Comparison of ENCODE assay signal across 1 cellular context in the genomic region with DNA sequence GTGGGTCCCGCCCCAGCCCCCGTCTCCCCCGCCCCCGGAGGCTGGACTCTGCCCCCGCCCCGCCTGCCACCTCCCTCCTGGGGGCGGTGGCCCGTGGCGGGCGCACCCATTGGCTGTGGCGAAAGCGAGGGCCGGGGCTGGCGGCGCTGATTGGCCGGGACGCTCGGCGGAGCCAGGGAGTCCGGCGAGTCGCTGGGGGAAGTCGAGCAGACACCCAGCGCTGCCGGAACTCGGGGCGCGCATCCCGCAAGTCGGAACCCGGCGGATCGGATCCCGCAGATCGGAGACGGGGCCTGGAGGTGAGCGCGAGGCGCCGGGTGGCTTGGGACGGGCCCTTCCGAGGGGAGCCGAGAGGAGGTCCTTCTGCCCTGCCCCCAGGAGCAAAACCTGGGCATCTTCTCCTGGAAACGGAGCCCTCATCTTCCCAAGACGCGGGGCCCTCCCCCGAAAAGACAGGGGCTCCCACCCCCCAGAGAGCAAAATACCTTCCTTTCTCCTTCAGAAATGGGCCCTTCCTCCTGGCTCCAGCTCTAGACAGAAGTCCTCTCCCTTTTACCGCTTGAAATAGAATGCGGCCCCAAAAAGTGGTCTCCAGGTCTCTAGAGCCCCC.
TF ChIP-seq lines count a peak whose summit lies in the region.

A gene (plus strand): TSS at position 205 of the 610 bp plus-strand sequence. CDS start 61,123 bp downstream, outside the sequence.

TF ChIP-seq in HEK293, 187 proteins besides CTCF, POLR2A, EP300 and RAD21 (continued from another document):
- no peak for TF ChIP-seq ZFP69B (tag by site-specific recombination; IDR thresholded peaks at IDR 0.05)
- no peak for TF ChIP-seq ZNF521 (tag by site-specific recombination; IDR thresholded peaks at IDR 0.05)
- TF ChIP-seq HOXD13 (CRISPR knock-in tag; IDR thresholded peaks at IDR 0.05; ENCODE audit: borderline replicate concordance): no peak
- TF ChIP-seq ZNF558 (tag by site-specific recombination; IDR thresholded peaks at IDR 0.05): no peak
- no peak for TF ChIP-seq ZNF658 (tag by site-specific recombination; IDR thresholded peaks at IDR 0.05)
- TF ChIP-seq ZNF670 (tag by site-specific recombination; IDR thresholded peaks at IDR 0.05; ENCODE audit: low read depth): no peak
- TF ChIP-seq ZNF274 (IDR thresholded peaks at IDR 0.05; ENCODE audit: low read length): no peak
- no peak for TF ChIP-seq ZNF274 (tag by site-specific recombination; IDR thresholded peaks at IDR 0.05; ENCODE audit: borderline replicate concordance)
- no peak for TF ChIP-seq ZNF529 (tag by site-specific recombination; IDR thresholded peaks at IDR 0.05; ENCODE audit: insufficient replicate concordance)
- no peak for TF ChIP-seq ZNF24 (tag by site-specific recombination; IDR thresholded peaks at IDR 0.05)
- no peak for TF ChIP-seq ZNF155 (tag by site-specific recombination; IDR thresholded peaks at IDR 0.05)
- TF ChIP-seq, protein P1, sequence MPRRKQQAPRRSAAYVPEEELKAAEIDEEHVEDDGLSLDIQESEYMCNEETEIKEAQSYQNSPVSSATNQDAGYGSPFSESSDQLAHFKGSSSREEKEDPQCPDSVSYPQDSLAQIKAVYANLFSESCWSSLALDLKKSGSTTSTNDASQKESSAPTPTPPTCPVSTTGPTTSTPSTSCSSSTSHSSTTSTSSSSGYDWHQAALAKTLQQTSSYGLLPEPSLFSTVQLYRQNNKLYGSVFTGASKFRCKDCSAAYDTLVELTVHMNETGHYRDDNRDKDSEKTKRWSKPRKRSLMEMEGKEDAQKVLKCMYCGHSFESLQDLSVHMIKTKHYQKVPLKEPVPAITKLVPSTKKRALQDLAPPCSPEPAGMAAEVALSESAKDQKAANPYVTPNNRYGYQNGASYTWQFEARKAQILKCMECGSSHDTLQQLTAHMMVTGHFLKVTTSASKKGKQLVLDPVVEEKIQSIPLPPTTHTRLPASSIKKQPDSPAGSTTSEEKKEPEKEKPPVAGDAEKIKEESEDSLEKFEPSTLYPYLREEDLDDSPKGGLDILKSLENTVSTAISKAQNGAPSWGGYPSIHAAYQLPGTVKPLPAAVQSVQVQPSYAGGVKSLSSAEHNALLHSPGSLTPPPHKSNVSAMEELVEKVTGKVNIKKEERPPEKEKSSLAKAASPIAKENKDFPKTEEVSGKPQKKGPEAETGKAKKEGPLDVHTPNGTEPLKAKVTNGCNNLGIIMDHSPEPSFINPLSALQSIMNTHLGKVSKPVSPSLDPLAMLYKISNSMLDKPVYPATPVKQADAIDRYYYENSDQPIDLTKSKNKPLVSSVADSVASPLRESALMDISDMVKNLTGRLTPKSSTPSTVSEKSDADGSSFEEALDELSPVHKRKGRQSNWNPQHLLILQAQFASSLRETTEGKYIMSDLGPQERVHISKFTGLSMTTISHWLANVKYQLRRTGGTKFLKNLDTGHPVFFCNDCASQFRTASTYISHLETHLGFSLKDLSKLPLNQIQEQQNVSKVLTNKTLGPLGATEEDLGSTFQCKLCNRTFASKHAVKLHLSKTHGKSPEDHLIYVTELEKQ (tag by site-specific recombination; IDR thresholded peaks at IDR 0.05; ENCODE audit: borderline replicate concordance): no peak
- TF ChIP-seq KLF8 (tag by site-specific recombination; IDR thresholded peaks at IDR 0.05): no peak
- no peak for TF ChIP-seq ZNF830 (tag by site-specific recombination; IDR thresholded peaks at IDR 0.05; ENCODE audit: low read depth)
- peak; percentile 49; the same call in 1 of the 2 replicates for TF ChIP-seq ZNF335 (tag by site-specific recombination; conservative IDR thresholded peaks at IDR 0.05)
- TF ChIP-seq, protein P2, sequence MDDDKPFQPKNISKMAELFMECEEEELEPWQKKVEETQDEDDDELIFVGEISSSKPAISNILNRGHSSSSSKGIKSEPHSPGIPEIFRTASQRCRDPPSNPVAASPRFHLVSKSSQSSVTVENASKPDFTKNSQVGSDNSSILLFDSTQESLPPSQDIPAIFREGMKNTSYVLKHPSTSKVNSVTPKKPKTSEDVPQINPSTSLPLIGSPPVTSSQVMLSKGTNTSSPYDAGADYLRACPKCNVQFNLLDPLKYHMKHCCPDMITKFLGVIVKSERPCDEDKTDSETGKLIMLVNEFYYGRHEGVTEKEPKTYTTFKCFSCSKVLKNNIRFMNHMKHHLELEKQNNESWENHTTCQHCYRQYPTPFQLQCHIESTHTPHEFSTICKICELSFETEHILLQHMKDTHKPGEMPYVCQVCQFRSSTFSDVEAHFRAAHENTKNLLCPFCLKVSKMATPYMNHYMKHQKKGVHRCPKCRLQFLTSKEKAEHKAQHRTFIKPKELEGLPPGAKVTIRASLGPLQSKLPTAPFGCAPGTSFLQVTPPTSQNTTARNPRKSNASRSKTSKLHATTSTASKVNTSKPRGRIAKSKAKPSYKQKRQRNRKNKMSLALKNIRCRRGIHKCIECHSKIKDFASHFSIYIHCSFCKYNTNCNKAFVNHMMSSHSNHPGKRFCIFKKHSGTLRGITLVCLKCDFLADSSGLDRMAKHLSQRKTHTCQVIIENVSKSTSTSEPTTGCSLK (tag by site-specific recombination; IDR thresholded peaks at IDR 0.05): no peak
- no peak for TF ChIP-seq ZBTB21 (tag by site-specific recombination; IDR thresholded peaks at IDR 0.05)
- TF ChIP-seq ZNF660 (tag by site-specific recombination; IDR thresholded peaks at IDR 0.05): no peak
- peak; percentile 59; the same call in 1 of the 2 replicates for TF ChIP-seq ZBTB48 (tag by site-specific recombination; IDR thresholded peaks at IDR 0.05)
- TF ChIP-seq, protein P3, sequence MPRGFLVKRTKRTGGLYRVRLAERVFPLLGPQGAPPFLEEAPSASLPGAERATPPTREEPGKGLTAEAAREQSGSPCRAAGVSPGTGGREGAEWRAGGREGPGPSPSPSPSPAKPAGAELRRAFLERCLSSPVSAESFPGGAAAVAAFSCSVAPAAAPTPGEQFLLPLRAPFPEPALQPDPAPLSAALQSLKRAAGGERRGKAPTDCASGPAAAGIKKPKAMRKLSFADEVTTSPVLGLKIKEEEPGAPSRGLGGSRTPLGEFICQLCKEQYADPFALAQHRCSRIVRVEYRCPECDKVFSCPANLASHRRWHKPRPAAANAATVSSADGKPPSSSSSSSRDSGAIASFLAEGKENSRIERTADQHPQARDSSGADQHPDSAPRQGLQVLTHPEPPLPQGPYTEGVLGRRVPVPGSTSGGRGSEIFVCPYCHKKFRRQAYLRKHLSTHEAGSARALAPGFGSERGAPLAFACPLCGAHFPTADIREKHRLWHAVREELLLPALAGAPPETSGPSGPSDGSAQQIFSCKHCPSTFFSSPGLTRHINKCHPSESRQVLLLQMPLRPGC (tag by site-specific recombination; IDR thresholded peaks at IDR 0.05): no peak
